In genomic region chr13:79395881-79396280, GRCh38 we compare ENCODE assay signal across 17 cellular contexts. TPM values are rescaled to one million over a fixed set of nuclear protein-coding genes. Genes with fewer than 3 reads are reported as not detected.
DNase-seq lines count a peak whose midpoint lies in the region; ATAC-seq, FAIRE-seq and TF ChIP-seq lines count a peak whose summit lies in the region.
"Had no signal": no experiment of that assay in that cellular context is flagged by ENCODE, and none has a peak within 500 bp of the region (broad histone marks: within the 10 kb centered on the region; RNA-seq: fewer than 3 reads in every experiment).

No MANE protein-coding gene starts in this region.

- peaks cover 4% of the 10 kb centered on the region; the same call in 1 of the 2 replicates for H3K9me3 ChIP-seq in HepG2 (ENCODE audit: low read length)
- no peaks in the 10 kb centered on the region for H3K9me3 ChIP-seq in right lobe of liver
- 0 out of 2 replicates have a peak, but pooled peaks cover 6% of the 10 kb centered on the region for H3K9me3 ChIP-seq in Panc1 (ENCODE audit: control insufficient read depth, insufficient read depth, low read depth, low read length)

- H3K4me1 Mint-ChIP-seq in chondrocyte (ENCODE audit: low read depth), result peaks cover 36% of the 10 kb centered on the region

- no peak overlapping the region for H3K4me3 ChIP-seq in HepG2 (replicated peaks in 1 of 3; ENCODE audit: insufficient read depth in 1 of 3, low read depth in 2 of 3, low read length in 3 of 3)
- H3K4me3 ChIP-seq in right lobe of liver, result no peak overlapping the region
- H3K4me3 ChIP-seq in Panc1 (ENCODE audit: low read depth in 2 of 2, low read length in 2 of 2), result no peak overlapping the region

- H3K27ac ChIP-seq in HepG2 (ENCODE audit: extremely low read length, insufficient read depth, low read length) (no peak overlapping the region), right lobe of liver (no peak overlapping the region), Panc1 (ENCODE audit: low read length) (no peak overlapping the region)

- TF ChIP-seq POLR2A in HepG2 (IDR thresholded peaks at IDR 0.05; ENCODE audit: insufficient read depth in 1 of 2, low read depth in 2 of 2, low read length in 2 of 2) (no peak), right lobe of liver (IDR thresholded peaks at IDR 0.05) (no peak)

- 96% methylated on average over 4 of the region's 4 CpGs for WGBS in HepG2 (ENCODE audit: low lambda C conversion rate)
- 92% methylated on average over 4 of the region's 4 CpGs for WGBS in right lobe of liver (ENCODE audit: insufficient coverage, low coverage, low lambda C conversion rate, missing lambda C conversion rate)

- H3K27me3 ChIP-seq in HepG2 (ENCODE audit: control insufficient read depth in 1 of 2, insufficient read depth in 2 of 2, low read length in 2 of 2) (no peaks in the 10 kb centered on the region), right lobe of liver (no peaks in the 10 kb centered on the region), Panc1 (ENCODE audit: control insufficient read depth, insufficient read depth, low read length) (no peaks in the 10 kb centered on the region)

- ATAC-seq in HepG2 (no peak), right lobe of liver (no peak), Panc1 (no peak), HG03025 (IDR thresholded peaks at IDR 0.05; ENCODE audit: low FRiP score, unreplicated experiment) (no peak)
- ATAC-seq: Right ventricle myocardium inferior had no signal

- no peaks in the 10 kb centered on the region for H3K27me3 Mint-ChIP-seq in chondrocyte (ENCODE audit: low read depth)

- no peak overlapping the region for H2AFZ ChIP-seq in HepG2 (ENCODE audit: low read length)

- DNase-seq in HepG2 (ENCODE audit: low spot score), result no peak
- no peak for DNase-seq in right lobe of liver
- no peak for DNase-seq in Panc1 (ENCODE audit: low read depth, low spot score)
- no peak for DNase-seq in chondrocyte (ENCODE audit: low spot score)
- DNase-seq in central memory CD4-positive, alpha-beta T cell, result no peak
- DNase-seq in midbrain (lab: John Stamatoyannopoulos, UW), result no peak
- no peak for DNase-seq in activated effector memory CD4-positive, alpha-beta T cell treated with anti-CD3 and anti-CD28 coated beads, Interleukin-2, amount 50 U/mL, for 16 hours
- DNase-seq: KBM-7, NCI-H1092 treated with DMSO at 0.1 percent for 48 hours, NCI-H1694, NCI-H2171, NCI-H446 treated with DMSO at 0.1 percent for 48 hours, NCI-H748 treated with DMSO at 0.1 percent for 48 hours, SK-N-SH had no signal

- no peak for TF ChIP-seq RAD21 in HepG2 (CRISPR knock-in tag; IDR thresholded peaks at IDR 0.05)

- intact Hi-C loops in HepG2 (cut with micrococcal nuclease; ENCODE audit: unreplicated experiment), result no loop called here
- intact Hi-C loops in right lobe of liver (cut with DNase I), result no loop called here
- intact Hi-C loops in Panc1 (cut with micrococcal nuclease; ENCODE audit: unreplicated experiment), result no loop called here

- H3K27ac Mint-ChIP-seq in chondrocyte (ENCODE audit: unreplicated experiment), result peak overlapping the region; percentile 10

- TF ChIP-seq CTCF in HepG2 (CRISPR knock-in tag; IDR thresholded peaks at IDR 0.05) (no peak), right lobe of liver (IDR thresholded peaks at IDR 0.05) (no peak), Panc1 (IDR thresholded peaks at IDR 0.05) (no peak), chondrocyte (IDR thresholded peaks at IDR 0.05) (no peak)

- FAIRE-seq in HepG2 (lab: Jason Lieb, UNC), result no peak
- FAIRE-seq: HTR-8/SVneo had no signal

- POLR2A ChIA-PET in HepG2 (lab: Yijun Ruan, JAX), result no interaction called here
- POLR2A ChIA-PET in Panc1 (lab: Charles Lee), result no interaction called here

- peaks cover 59% of the 10 kb centered on the region for H3K4me1 ChIP-seq in HepG2 (ENCODE audit: insufficient read depth, low read length)
- H3K4me1 ChIP-seq in right lobe of liver, result peaks cover 0 to 17% (median 0%) of the 10 kb centered on the region in 4 donors
- peaks cover 22% of the 10 kb centered on the region for H3K4me1 ChIP-seq in Panc1 (ENCODE audit: control insufficient read depth, insufficient read depth, low read length)

- H3K4me2 ChIP-seq in HepG2 (ENCODE audit: low read depth, low read length), result no peak overlapping the region
- H3K4me2 ChIP-seq: SK-N-SH had no signal

- peaks cover 0 to 12% of the 10 kb centered on the region in 2 experiments; a peak in 3 of 5 replicates for H3K36me3 ChIP-seq in HepG2 (replicated peaks in 1 of 2; ENCODE audit: control insufficient read depth in 1 of 2, insufficient read depth in 2 of 2, low read length in 2 of 2)
- H3K36me3 ChIP-seq in right lobe of liver, result no peaks in the 10 kb centered on the region
- H3K36me3 ChIP-seq in Panc1 (ENCODE audit: control insufficient read depth, insufficient read depth, low read length), result peaks cover 2% of the 10 kb centered on the region

- no TSS peak for BruUV-seq in HepG2 (replicated peaks; lab: Mats Ljungman, UMichigan)
- BruUV-seq in Panc1 (replicated peaks; lab: Mats Ljungman, UMichigan), result TSS peak; percentile 9

- H3K79me2 ChIP-seq in HepG2 (ENCODE audit: insufficient read depth, low read length), result peaks cover 89% of the 10 kb centered on the region

- TF ChIP-seq EP300 in HepG2 (IDR thresholded peaks at IDR 0.05; ENCODE audit: low read depth in 2 of 2, low read length in 2 of 2), result no peak
- no peak for TF ChIP-seq EP300 in HepG2 (CRISPR knock-in tag; IDR thresholded peaks at IDR 0.05; ENCODE audit: borderline replicate concordance)

- in situ Hi-C loops in HepG2 (cut with HindIII; ENCODE audit: extremely low pct_ligation_motif_present, low pct_unique_long_range_greater_than_20kb) (no loop called here), Panc1 (cut with HindIII; ENCODE audit: low pct_unique_long_range_greater_than_20kb, low sequenced_read_pairs) (no loop called here)

- peaks cover 15% of the 10 kb centered on the region for H3K36me3 Mint-ChIP-seq in chondrocyte (ENCODE audit: low read depth)

- H3K9me3 Mint-ChIP-seq in chondrocyte (ENCODE audit: low read depth), result peaks cover 13% of the 10 kb centered on the region

- CTCF ChIA-PET in HepG2 (lab: Yijun Ruan, JAX; ENCODE audit: low intra/inter-chr PET ratio, low total read pairs) (no interaction called here), Panc1 (lab: Charles Lee) (no interaction called here)

- no peak overlapping the region for H3K4me3 Mint-ChIP-seq in chondrocyte (ENCODE audit: unreplicated experiment)

- H4K20me1 ChIP-seq in HepG2 (ENCODE audit: insufficient read depth, low read length), result peaks cover 19% of the 10 kb centered on the region

- H3K9ac ChIP-seq in HepG2 (ENCODE audit: insufficient read depth, low read depth, low read length), result no peak overlapping the region
- H3K9ac ChIP-seq: SK-N-SH had no signal

TF ChIP-seq in HepG2, 621 proteins besides CTCF, POLR2A, EP300 and RAD21 (continues in another document):
- TF ChIP-seq PRDM4 (CRISPR knock-in tag; IDR thresholded peaks at IDR 0.05; ENCODE audit: borderline replicate concordance) (no peak), ZNF761 (CRISPR knock-in tag; conservative IDR thresholded peaks at IDR 0.05) (no peak), SP2 (CRISPR knock-in tag; IDR thresholded peaks at IDR 0.05) (no peak), ZNF891 (CRISPR knock-in tag; IDR thresholded peaks at IDR 0.05) (no peak), HOXA7 (CRISPR knock-in tag; IDR thresholded peaks at IDR 0.05) (no peak), SIX4 (CRISPR knock-in tag; IDR thresholded peaks at IDR 0.05) (no peak), ZNF317 (CRISPR knock-in tag; IDR thresholded peaks at IDR 0.05) (peak; percentile 99)

RNA-seq across cellular contexts. Expression of gene RBM26, which starts 10.2 kb away (rescaled TPM):
- 28.6 and 34.4 TPM in 2 replicates for total RNA-seq in HepG2 (2016; rRNA removed; fragmentation: Illumina TruSeq; extraction: Trizol)
- total RNA-seq in HepG2 (2016; cell fraction: cytosol; rRNA removed; fragmentation: Illumina TruSeq; extraction: Trizol; ENCODE audit: low read depth), result 8.0 and 10.1 TPM in 2 replicates
- 25.2 and 36.1 TPM in 2 replicates for total RNA-seq in HepG2 (2016; cell fraction: insoluble cytoplasmic fraction; rRNA removed; fragmentation: Illumina TruSeq; extraction: Trizol)
- 12.0 and 13.4 TPM in 2 replicates for total RNA-seq in HepG2 (2016; cell fraction: membrane; rRNA removed; fragmentation: Illumina TruSeq; extraction: Trizol)
- total RNA-seq in HepG2 (2016; cell fraction: nucleus; rRNA removed; fragmentation: Illumina TruSeq; extraction: Trizol), result 75.3 and 77.9 TPM in 2 replicates
- polyA plus RNA-seq in HepG2 (2011; rRNA removed), result 16.1 and 19.4 TPM in 2 replicates
- polyA plus RNA-seq in HepG2 (2011; cell fraction: cytosol; rRNA removed), result 4.3 and 5.8 TPM in 2 replicates
- polyA plus RNA-seq in HepG2 (2011; cell fraction: nucleus; rRNA removed), result 40.1 and 43.2 TPM in 2 replicates
- polyA plus RNA-seq in HepG2 (2012), result 18.6 and 26.4 TPM in 2 replicates
- polyA plus RNA-seq in HepG2 (2016; cell fraction: cytosol; fragmentation: Illumina TruSeq; extraction: Trizol; ENCODE audit: low read depth), result 0.87 and 1.1 TPM in 2 replicates
- 26.2 and 29.3 TPM in 2 replicates for polyA plus RNA-seq in HepG2 (2016; cell fraction: insoluble cytoplasmic fraction; fragmentation: Illumina TruSeq; extraction: Trizol; ENCODE audit: low read depth)
- 2.9 and 3.1 TPM in 2 replicates for polyA plus RNA-seq in HepG2 (2016; cell fraction: membrane; fragmentation: Illumina TruSeq; extraction: Trizol; ENCODE audit: low read depth)
- 91.7 and 94.4 TPM in 2 replicates for polyA plus RNA-seq in HepG2 (2016; cell fraction: nucleus; fragmentation: Illumina TruSeq; extraction: Trizol; ENCODE audit: insufficient read depth, low read depth)
- 23.1 and 34.2 TPM in 2 replicates for polyA minus RNA-seq in HepG2 (2011; rRNA and poly(A)+ RNA removed; ENCODE audit: low replicate concordance)
- 9.2 and 9.8 TPM in 2 replicates for polyA minus RNA-seq in HepG2 (2011; cell fraction: cytosol; rRNA and poly(A)+ RNA removed)
- 111 and 119 TPM in 2 replicates for polyA minus RNA-seq in HepG2 (2011; cell fraction: nucleus; rRNA and poly(A)+ RNA removed)
- total RNA-seq in right lobe of liver, result 10 to 100 TPM; 12.9 to 16.7 (median 15.1) TPM
- total RNA-seq in Panc1 (2021; ENCODE audit: unreplicated experiment), result 32.2 TPM
- polyA plus RNA-seq in Panc1 (2012; ENCODE audit: insufficient read length), result 13.4 TPM
- total RNA-seq in chondrocyte, result 29.1 to 37.5 TPM (median 29.6 TPM) in 3 replicates
